In genomic region chr12:26767865-26768264, GRCh38 we compare ENCODE assay signal across 23 cellular contexts.
DNase-seq lines count a peak whose midpoint lies in the region; ATAC-seq, FAIRE-seq and TF ChIP-seq lines count a peak whose summit lies in the region.
"Had no signal": no experiment of that assay in that cellular context is flagged by ENCODE, and none has a peak within 500 bp of the region (broad histone marks: within the 10 kb centered on the region; RNA-seq: fewer than 3 reads in every experiment).

No MANE protein-coding gene starts in this region.

- H3K9ac ChIP-seq in keratinocyte (ENCODE audit: control insufficient read depth, extremely low read depth, insufficient read depth, low read length) = no peak overlapping the region
- H3K9ac ChIP-seq: BLaER1, GM23248 had no signal

- no peak overlapping the region for H2AFZ ChIP-seq in keratinocyte (ENCODE audit: control insufficient read depth, low read length)
- H2AFZ ChIP-seq: GM23248 had no signal

- DNase-seq in CD1c-positive myeloid dendritic cell (ENCODE audit: extremely low spot score) (peak; percentile 22), GM12891 (ENCODE audit: insufficient read length, low spot score) (no peak), NOMO-1 (lab: John Stamatoyannopoulos, UW; ENCODE audit: unreplicated experiment in 2 of 2) (peak; percentile 29 to 78), keratinocyte (ENCODE audit: low read depth, low spot score) (no peak), NCI-H1092 (lab: John Stamatoyannopoulos, UW) (no peak), iPS-NIHi11 (ENCODE audit: low spot score) (no peak)
- DNase-seq: ACHN; CD4-positive, alpha-beta memory T cell; DMS153; EL; GM23248; H9; HFFc6; KBM-7; NCI-H1417 treated with DMSO at 0.1 percent for 48 hours; NCI-H187; NCI-H2227 treated with DMSO at 0.1 percent for 48 hours; NCI-H748 treated with DMSO at 0.1 percent for 48 hours; T1000 had no signal

- H3K4me3 ChIP-seq in keratinocyte (ENCODE audit: control insufficient read depth in 2 of 3, extremely low read depth in 1 of 3, insufficient read depth in 2 of 3, low read depth in 1 of 3, low read length in 3 of 3) = no peak overlapping the region
- H3K4me3 ChIP-seq: BLaER1, GM23248, SJSA1 had no signal

- no peak for TF ChIP-seq CTCF in keratinocyte (optimal IDR thresholded peaks at IDR 0.05 in 1 of 3, IDR thresholded peaks at IDR 0.05 in 1 of 3, conservative IDR thresholded peaks at IDR 0.05 in 1 of 3; ENCODE audit: extremely low read depth in 1 of 3, insufficient read depth in 2 of 3, low read length in 3 of 3)

- H3K36me3 ChIP-seq in keratinocyte (ENCODE audit: control insufficient read depth in 2 of 2, extremely low read depth in 1 of 2, insufficient read depth in 2 of 2, low read length in 2 of 2) = no peaks in the 10 kb centered on the region
- H3K36me3 ChIP-seq: BLaER1, SJSA1 had no signal

- no peaks in the 10 kb centered on the region for H3K9me3 ChIP-seq in keratinocyte (ENCODE audit: control insufficient read depth, low read depth, low read length)
- H3K9me3 ChIP-seq: BLaER1, SJSA1 had no signal

- H3K4me2 ChIP-seq in keratinocyte (ENCODE audit: control insufficient read depth, extremely low read depth, insufficient read depth, low read depth, low read length) = no peak overlapping the region
- H3K4me2 ChIP-seq: BLaER1 had no signal

- H3K27ac ChIP-seq in keratinocyte (ENCODE audit: control insufficient read depth, insufficient read depth, low read length) = no peak overlapping the region
- H3K27ac ChIP-seq: BLaER1, GM23248, SJSA1 had no signal

- no peaks in the 10 kb centered on the region for H3K27me3 ChIP-seq in keratinocyte (ENCODE audit: control insufficient read depth, extremely low read depth, insufficient read depth, low read length)
- H3K27me3 ChIP-seq: BLaER1, SJSA1 had no signal

- no peaks in the 10 kb centered on the region for H3K79me2 ChIP-seq in keratinocyte (ENCODE audit: control insufficient read depth, insufficient read depth, low read length)

- no peak for ATAC-seq in GM18511 (IDR thresholded peaks at IDR 0.05; ENCODE audit: unreplicated experiment)
- ATAC-seq: Right ventricle myocardium inferior had no signal

- TF ChIP-seq POLR2A in GM12891 (IDR thresholded peaks at IDR 0.05; ENCODE audit: low read depth, low read length) = no peak

- no peaks in the 10 kb centered on the region for H3K4me1 ChIP-seq in keratinocyte (ENCODE audit: control insufficient read depth, extremely low read depth, insufficient read depth, low read length)
- H3K4me1 ChIP-seq: BLaER1 had no signal

- H4K20me1 ChIP-seq in keratinocyte (ENCODE audit: control insufficient read depth, extremely low read depth, insufficient read depth, low read length) = no peaks in the 10 kb centered on the region
- H4K20me1 ChIP-seq: BLaER1 had no signal

- peaks cover 3% of the 10 kb centered on the region for H3K9me1 ChIP-seq in keratinocyte (ENCODE audit: control insufficient read depth, extremely low read depth, insufficient read depth, low read length)

- FAIRE-seq in GM12891 (lab: Jason Lieb, UNC) (peak; percentile 86), keratinocyte (lab: Jason Lieb, UNC) (peak; percentile 32)

- dilution Hi-C loops in keratinocyte (cut with MboI; ENCODE audit: extremely low pct_ligation_motif_present, low sequenced_read_pairs) = no loop called here

TF ChIP-seq in GM12891, 5 proteins besides CTCF, POLR2A, EP300 and RAD21:
- TF ChIP-seq POU2F2 (IDR thresholded peaks at IDR 0.05; ENCODE audit: low read depth, low read length) (no peak), TAF1 (IDR thresholded peaks at IDR 0.05; ENCODE audit: low read depth, low read length) (no peak), PAX5 (IDR thresholded peaks at IDR 0.05; ENCODE audit: insufficient read depth, low read length, severe bottlenecking) (no peak), SPI1 (IDR thresholded peaks at IDR 0.05; ENCODE audit: low read depth, low read length) (no peak), POLR2AphosphoS5 (IDR thresholded peaks at IDR 0.05; ENCODE audit: low read depth, low read length) (no peak)

Comparison
In these comparisons a context has a peak if more than half of its experiments do, and no peak if none do; other contexts are left out.
1. DNase-seq: peak in CD1c-positive myeloid dendritic cell (single experiment) and NOMO-1 (2 of 2); none in GM12891 (single experiment), keratinocyte (single experiment), NCI-H1092 (single experiment) and iPS-NIHi11 (single experiment).